Comparison of ENCODE assay signal across 16 cellular contexts in the genomic region with DNA sequence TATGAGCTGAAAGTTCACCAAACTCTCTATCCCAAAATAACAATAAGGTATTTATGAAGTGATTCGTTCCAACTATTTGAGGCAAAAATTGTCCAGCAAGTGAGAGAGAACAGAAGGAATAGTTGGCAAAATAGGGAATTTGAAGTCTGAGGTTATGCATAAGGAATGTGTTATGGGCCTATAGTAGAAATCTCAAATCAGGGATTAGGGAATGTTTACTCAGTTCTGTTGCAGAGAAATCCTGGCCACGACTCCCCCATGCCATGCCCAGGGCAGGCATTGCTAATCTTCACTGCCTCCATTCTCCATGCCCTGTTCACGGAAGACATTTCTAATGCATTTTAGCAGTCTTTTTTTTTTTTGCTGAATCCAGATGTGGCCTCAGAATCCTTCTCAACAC. TPM values are rescaled to one million over a fixed set of nuclear protein-coding genes. Genes with fewer than 3 reads are reported as not detected.
DNase-seq lines count a peak whose midpoint lies in the region; ATAC-seq and TF ChIP-seq lines count a peak whose summit lies in the region.
"Had no signal": no experiment of that assay in that cellular context is flagged by ENCODE, and none has a peak within 500 bp of the region (broad histone marks: within the 10 kb centered on the region; RNA-seq: fewer than 3 reads in every experiment).

No MANE protein-coding gene starts in this region.

- DNase-seq in GM03348 (ENCODE audit: low spot score) (peak; percentile 82), amniotic epithelial cell (ENCODE audit: low read depth) (peak; percentile 93), fibroblast of the aortic adventitia (ENCODE audit: low read depth) (peak; percentile 89), retinal pigment epithelial cell (ENCODE audit: low read depth) (peak; percentile 78), dermis blood vessel endothelial cell (no peak), left lobe of liver (ENCODE audit: low spot score) (no peak), Ammon's horn (ENCODE audit: low spot score) (no peak)
- DNase-seq in activated CD4-positive, alpha-beta T cell treated with anti-CD3 and anti-CD28 coated beads for 4 hours: no peak
- DNase-seq: activated CD4-positive, alpha-beta T cell treated with anti-CD3 and anti-CD28 coated beads, Interleukin-2, amount 50 U/mL, for 48 hours; cerebellar nuclear complex; gastrocnemius medialis; left lung; NCI-H2107; nucleus accumbens had no signal

- H3K4me3 ChIP-seq in fibroblast of the aortic adventitia (ENCODE audit: low read depth, low read length): no peak overlapping the region
- H3K4me3 ChIP-seq in retinal pigment epithelial cell (ENCODE audit: low read length): no peak overlapping the region
- H3K4me3 ChIP-seq: BLaER1, gastrocnemius medialis, left lung had no signal

- no peak for ATAC-seq in left lobe of liver
- ATAC-seq: gastrocnemius medialis; left lung; stimulated activated memory B cell treated with anti-CD40 and anti-IgM and Interleukin-4, amounts not matched to agents 10 μg/mL and 1 μg/mL and 100 μg/mL, for 72 hours had no signal

- TF ChIP-seq CTCF in fibroblast of the aortic adventitia (IDR thresholded peaks at IDR 0.05; ENCODE audit: insufficient read depth, low read length): no peak
- no peak for TF ChIP-seq CTCF in retinal pigment epithelial cell (conservative IDR thresholded peaks at IDR 0.05; ENCODE audit: low read depth, low read length)

RNA-seq across cellular contexts. Expression of a gene that starts 58.6 kb away (rescaled TPM):
- 44.0 and 69.0 TPM in 2 replicates for total RNA-seq in fibroblast of the aortic adventitia (ENCODE audit: low replicate concordance)
- 676 and 796 TPM in 2 replicates for total RNA-seq in dermis blood vessel endothelial cell
- total RNA-seq in left lobe of liver: 52.8 TPM

Comparison
In these comparisons a context has a peak if more than half of its experiments do, and no peak if none do; other contexts are left out.
1. DNase-seq: peak in GM03348 (single experiment), amniotic epithelial cell (single experiment), fibroblast of the aortic adventitia (single experiment) and retinal pigment epithelial cell (single experiment); none in dermis blood vessel endothelial cell (single experiment), activated CD4-positive, alpha-beta T cell treated with anti-CD3 and anti-CD28 coated beads for 4 hours (0 of 2), left lobe of liver (single experiment) and Ammon's horn (single experiment).